In genomic region chr1:218525451-218526197, GRCh38 we compare ENCODE assay signal across 1 cellular context.
TF ChIP-seq lines count a peak whose summit lies in the region.

No MANE protein-coding gene starts in this region.

TF ChIP-seq in IMR-90, 13 proteins besides CTCF, POLR2A, EP300 and RAD21:
- no peak for TF ChIP-seq MAFK (IDR thresholded peaks at IDR 0.05; ENCODE audit: low read depth, low read length)
- TF ChIP-seq CEBPB (IDR thresholded peaks at IDR 0.05; ENCODE audit: low read depth, low read length), result no peak
- no peak for TF ChIP-seq CHD1 (IDR thresholded peaks at IDR 0.05; ENCODE audit: low read depth, low read length)
- TF ChIP-seq BHLHE40 (IDR thresholded peaks at IDR 0.05; ENCODE audit: low read depth, low read length), result no peak
- no peak for TF ChIP-seq FOS (IDR thresholded peaks at IDR 0.05; ENCODE audit: low read depth, low read length)
- TF ChIP-seq MXI1 (IDR thresholded peaks at IDR 0.05; ENCODE audit: borderline replicate concordance, low read depth, low read length), result no peak
- TF ChIP-seq ELK1 (IDR thresholded peaks at IDR 0.05; ENCODE audit: borderline replicate concordance, low read depth, low read length), result no peak
- no peak for TF ChIP-seq RCOR1 (IDR thresholded peaks at IDR 0.05; ENCODE audit: insufficient replicate concordance, low read length)
- no peak for TF ChIP-seq NFE2L2 (IDR thresholded peaks at IDR 0.05; ENCODE audit: low read depth, low read length)
- TF ChIP-seq SMC3 (IDR thresholded peaks at IDR 0.05; ENCODE audit: low read depth, low read length), result no peak
- TF ChIP-seq MAZ (IDR thresholded peaks at IDR 0.05; ENCODE audit: borderline replicate concordance, low read depth, low read length), result no peak
- TF ChIP-seq USF2 (IDR thresholded peaks at IDR 0.05; ENCODE audit: low read depth, low read length), result no peak
- TF ChIP-seq RFX5 (IDR thresholded peaks at IDR 0.05; ENCODE audit: low read depth, low read length), result no peak
